In the genomic region with DNA sequence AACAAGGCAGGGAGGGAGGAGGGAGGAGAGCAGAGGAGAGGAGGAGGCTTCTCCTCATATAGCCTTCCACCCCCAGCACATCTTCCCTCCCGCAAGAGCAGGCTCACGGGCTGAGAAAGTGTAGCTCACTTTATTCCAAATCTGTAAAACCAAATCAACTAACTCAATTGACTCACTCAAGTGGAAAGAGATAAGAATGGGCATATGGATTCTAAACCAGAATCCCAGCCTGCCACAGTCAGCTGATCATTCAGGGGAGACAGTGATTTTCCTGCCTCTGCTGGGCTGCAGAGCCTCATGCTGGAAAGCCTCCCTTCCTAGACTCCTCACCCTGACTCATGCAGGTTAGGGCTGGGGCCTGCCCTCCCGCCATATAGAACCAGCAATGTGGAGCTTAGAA, we compare ENCODE assay signal across 25 cellular contexts.
"Had no signal": no experiment of that assay in that cellular context is flagged by ENCODE, and none has a peak within 500 bp of the region (broad histone marks: within the 10 kb centered on the region; RNA-seq: fewer than 3 reads in every experiment).

No MANE protein-coding gene starts in this region.

- H3K4me3 ChIP-seq: ascending aorta, body of pancreas, cardiac muscle cell, SJCRH30 had no signal

- H3K36me3 ChIP-seq: ascending aorta, cardiac muscle cell, SJCRH30 had no signal

- H3K9me3 ChIP-seq: SJCRH30 had no signal

- DNase-seq: activated CD4-positive, alpha-beta T cell treated with anti-CD3 and anti-CD28 coated beads for 4 hours; activated CD8-positive, alpha-beta memory T cell treated with anti-CD3 and anti-CD28 coated beads, Interleukin-2, amount 50 U/mL, for 4 hours; activated CD8-positive, alpha-beta T cell treated with anti-CD3 and anti-CD28 coated beads for 36 hours; activated effector memory CD4-positive, alpha-beta T cell treated with Interleukin-2 at 50 U/mL for 16 hours; activated naive CD4-positive, alpha-beta T cell; activated naive CD8-positive, alpha-beta T cell treated with anti-CD3 and anti-CD28 coated beads, Interleukin-2, amount 50 U/mL, for 24 hours; activated T-cell treated with anti-CD3 and anti-CD28 coated beads, Interleukin-2, amount 50 U/mL, for 72 hours; amniotic stem cell; body of pancreas; KG1; NCI-H1048; NCI-H1417; NCI-H1930; NCI-H345; NCI-H510A; NCI-H526 treated with DMSO at 0.1 percent for 48 hours; Right ventricle myocardium superior; SJCRH30; T-helper 17 cell; T-helper 9 cell had no signal

- H3K4me1 ChIP-seq: ascending aorta had no signal

- H3K27ac ChIP-seq: ascending aorta, body of pancreas, cardiac muscle cell, RWPE1, SJCRH30 had no signal

- H3K27ac Mint-ChIP-seq: activated CD8-positive, alpha-beta T cell treated with anti-CD3 and anti-CD28 coated beads for 36 hours; activated naive CD4-positive, alpha-beta T cell treated with anti-CD3 and anti-CD28 coated beads, Interleukin-2, amount 50 U/mL, for 72 hours; activated naive CD8-positive, alpha-beta T cell treated with anti-CD3 and anti-CD28 coated beads, Interleukin-2, amount 50 U/mL, for 24 hours; activated T-cell treated with anti-CD3 and anti-CD28 coated beads, Interleukin-2, amount 50 U/mL, for 72 hours; T-helper 17 cell had no signal

- H3K36me3 Mint-ChIP-seq: activated naive CD4-positive, alpha-beta T cell treated with anti-CD3 and anti-CD28 coated beads, Interleukin-2, amount 50 U/mL, for 72 hours had no signal

- H3K4me3 Mint-ChIP-seq: activated CD8-positive, alpha-beta T cell treated with anti-CD3 and anti-CD28 coated beads for 36 hours; activated naive CD8-positive, alpha-beta T cell treated with anti-CD3 and anti-CD28 coated beads, Interleukin-2, amount 50 U/mL, for 24 hours; activated T-cell treated with anti-CD3 and anti-CD28 coated beads, Interleukin-2, amount 50 U/mL, for 72 hours; T-helper 17 cell had no signal

- H3K27me3 ChIP-seq: ascending aorta, body of pancreas, cardiac muscle cell, SJCRH30 had no signal

- H3K27me3 Mint-ChIP-seq: activated CD8-positive, alpha-beta T cell treated with anti-CD3 and anti-CD28 coated beads for 36 hours had no signal

- ATAC-seq: activated CD8-positive, alpha-beta T cell treated with anti-CD3 and anti-CD28 coated beads for 36 hours; activated naive CD4-positive, alpha-beta T cell treated with anti-CD3 and anti-CD28 coated beads, Interleukin-2, amount 50 U/mL, for 72 hours; activated naive CD8-positive, alpha-beta T cell treated with anti-CD3 and anti-CD28 coated beads, Interleukin-2, amount 50 U/mL, for 24 hours; activated T-cell treated with anti-CD3 and anti-CD28 coated beads, Interleukin-2, amount 50 U/mL, for 72 hours; body of pancreas; Panc1; T-helper 17 cell had no signal

- H3K9me3 Mint-ChIP-seq: activated CD8-positive, alpha-beta T cell treated with anti-CD3 and anti-CD28 coated beads for 36 hours; activated naive CD8-positive, alpha-beta T cell treated with anti-CD3 and anti-CD28 coated beads, Interleukin-2, amount 50 U/mL, for 24 hours had no signal
